In the genomic region with DNA sequence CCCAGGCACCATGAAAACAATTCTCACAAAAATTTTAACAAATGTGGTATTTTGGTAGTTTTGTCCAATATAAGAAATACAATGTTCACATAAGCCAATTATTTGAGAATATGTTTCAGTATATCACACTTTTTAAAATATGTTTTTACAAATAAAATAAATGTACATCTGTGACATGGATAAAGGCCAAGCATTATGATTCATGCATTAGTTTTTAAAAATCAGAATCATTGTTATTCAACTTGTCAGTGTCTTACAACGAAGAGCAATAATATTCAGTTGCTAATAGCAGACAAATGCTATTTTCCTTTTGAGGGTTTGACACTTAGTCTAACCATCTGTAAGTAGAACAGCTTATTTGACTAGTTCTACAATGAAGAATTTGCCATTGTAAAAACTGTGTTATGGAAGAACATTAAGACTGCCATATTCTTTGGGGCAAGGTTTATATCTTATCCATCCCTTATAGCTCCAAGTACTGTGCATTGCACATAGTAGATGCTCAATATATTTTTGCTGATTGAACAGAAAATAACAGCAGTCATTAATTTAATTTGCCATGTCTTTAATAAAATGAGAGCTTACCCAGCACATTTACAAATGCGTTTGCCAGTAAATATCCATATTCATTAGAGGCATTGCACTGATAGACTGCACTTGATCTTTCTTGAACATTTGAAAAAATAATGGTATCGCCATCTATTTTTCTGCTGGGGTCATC, we compare ENCODE assay signal across 21 cellular contexts.
DNase-seq lines count a peak whose midpoint lies in the region; ATAC-seq and TF ChIP-seq lines count a peak whose summit lies in the region.
"Had no signal": no experiment of that assay in that cellular context is flagged by ENCODE, and none has a peak within 500 bp of the region (broad histone marks: within the 10 kb centered on the region; RNA-seq: fewer than 3 reads in every experiment).

No MANE protein-coding gene starts in this region.

- no peaks in the 10 kb centered on the region for H3K36me3 ChIP-seq in ACC112 (ENCODE audit: insufficient read depth, low read length)
- H3K36me3 ChIP-seq in SK-N-MC (ENCODE audit: insufficient read depth, low read length): no peaks in the 10 kb centered on the region
- H3K36me3 ChIP-seq in psoas muscle (ENCODE audit: insufficient read depth in 1 of 2, low read depth in 1 of 2): no peaks in the 10 kb centered on the region
- H3K36me3 ChIP-seq: BLaER1 treated with 17β-estradiol and CSF1 and Interleukin-3, amounts not matched to agents 10 nM and 100 nM; HAP-1 had no signal

- H3K4me1 ChIP-seq in ACC112 (ENCODE audit: control insufficient read depth, insufficient read depth, low read length, unreplicated experiment) (peaks cover 42% of the 10 kb centered on the region), psoas muscle (no peaks in the 10 kb centered on the region)
- H3K4me1 ChIP-seq: HAP-1 had no signal

- H3K27me3 ChIP-seq in ACC112 (ENCODE audit: insufficient read depth, low read length) (no peaks in the 10 kb centered on the region), psoas muscle (ENCODE audit: insufficient read depth in 3 of 3, low read length in 2 of 3) (no peaks in the 10 kb centered on the region)
- H3K27me3 ChIP-seq: BE2C; BLaER1 treated with 17β-estradiol and CSF1 and Interleukin-3, amounts not matched to agents 10 nM and 100 nM had no signal

- no peaks in the 10 kb centered on the region for H3K79me2 ChIP-seq in ACC112 (ENCODE audit: control insufficient read depth, insufficient read depth, low read length, unreplicated experiment)

- WGBS in psoas muscle, 3 donors: 88 to 90% (median 89%) methylated on average over 3 of the region's 3 CpGs

- H3K4me3 ChIP-seq in ACC112 (ENCODE audit: low read depth, low read length) (no peak overlapping the region), SK-N-MC (peak overlapping the region; percentile 38), psoas muscle (no peak overlapping the region)
- H3K4me3 ChIP-seq: BLaER1 treated with 17β-estradiol and CSF1 and Interleukin-3, amounts not matched to agents 10 nM and 100 nM; GM12878; GM23338; HAP-1 had no signal

- H2AFZ ChIP-seq in ACC112 (ENCODE audit: low read length, unreplicated experiment): no peak overlapping the region
- H2AFZ ChIP-seq: GM23338 had no signal

- H3K27ac ChIP-seq in ACC112 (ENCODE audit: low read depth, low read length) (peak overlapping the region; percentile 40), SK-N-MC (peak overlapping the region; percentile 72; the same call in 1 of the 2 replicates), psoas muscle (no peak overlapping the region)
- H3K27ac ChIP-seq: BLaER1 treated with 17β-estradiol and CSF1 and Interleukin-3, amounts not matched to agents 10 nM and 100 nM had no signal

- ATAC-seq in psoas muscle: no peak
- ATAC-seq in GM21529 (IDR thresholded peaks at IDR 0.05; ENCODE audit: unreplicated experiment): no peak
- ATAC-seq: GM12878, GM23338 had no signal

- H3K9ac ChIP-seq in SK-N-MC (ENCODE audit: insufficient read length): no peak overlapping the region
- H3K9ac ChIP-seq: BLaER1 treated with 17β-estradiol and CSF1 and Interleukin-3, amounts not matched to agents 10 nM and 100 nM had no signal

- TF ChIP-seq CTCF in psoas muscle (IDR thresholded peaks at IDR 0.05): no peak

- intact Hi-C loops in psoas muscle (cut with DNase I): no loop called here

- no peak for DNase-seq in SK-N-MC (ENCODE audit: low read depth, low spot score)
- peak; percentile 46 for DNase-seq in dermis blood vessel endothelial cell
- DNase-seq in iris pigment epithelial cell (ENCODE audit: low read depth): peak; percentile 32
- no peak for DNase-seq in psoas muscle
- DNase-seq in NCI-H2196 (lab: John Stamatoyannopoulos, UW; ENCODE audit: unreplicated experiment): no peak
- no peak for DNase-seq in hepatic stellate cell (ENCODE audit: low spot score)
- DNase-seq: ACHN; AML-193; BE2C; CD4-positive, alpha-beta T cell; CD8-positive, alpha-beta memory T cell; DMS 273 treated with DMSO at 0.1 percent for 48 hours; DMS79; EL; GDM1 had no signal

- H3K9me3 ChIP-seq in SK-N-MC (ENCODE audit: low read depth, low read length): no peaks in the 10 kb centered on the region
- H3K9me3 ChIP-seq in psoas muscle: no peaks in the 10 kb centered on the region
- H3K9me3 ChIP-seq: BE2C; BLaER1 treated with 17β-estradiol and CSF1 and Interleukin-3, amounts not matched to agents 10 nM and 100 nM; HAP-1 had no signal

Comparison
In these comparisons a context has a peak if more than half of its experiments do, and no peak if none do; other contexts are left out.
1. DNase-seq: peak in dermis blood vessel endothelial cell (single experiment) and iris pigment epithelial cell (single experiment); none in SK-N-MC (single experiment), psoas muscle (0 of 2), NCI-H2196 (single experiment) and hepatic stellate cell (single experiment).